ENCODE assay signal across 8 cellular contexts in genomic region chr12:57898308-57898970, GRCh38. TPM values are rescaled to one million over a fixed set of nuclear protein-coding genes. Genes with fewer than 3 reads are reported as not detected.
DNase-seq lines count a peak whose midpoint lies in the region; ATAC-seq and TF ChIP-seq lines count a peak whose summit lies in the region.

No MANE protein-coding gene starts in this region.

- no peak overlapping the region for H3K27ac ChIP-seq in endodermal cell (ENCODE audit: low read depth, low read length)
- peak overlapping the region; percentile 98 for H3K27ac ChIP-seq in thoracic aorta

- no peaks in the 10 kb centered on the region for H3K36me3 ChIP-seq in endodermal cell (ENCODE audit: control insufficient read depth, insufficient read depth, low read length)
- no peaks in the 10 kb centered on the region for H3K36me3 ChIP-seq in thoracic aorta

- H3K9ac ChIP-seq in endodermal cell (ENCODE audit: extremely low read depth, low read length, poor library complexity, severe bottlenecking) = no peak overlapping the region

- POLR2A ChIA-PET in WTC11 (lab: Charles Lee) = no interaction called here

- peaks cover 39% of the 10 kb centered on the region for H3K4me1 Mint-ChIP-seq in endodermal cell
- H3K4me1 Mint-ChIP-seq in WTC11 = peaks cover 40% of the 10 kb centered on the region

- no peak overlapping the region for H3K4me3 Mint-ChIP-seq in endodermal cell
- H3K4me3 Mint-ChIP-seq in WTC11 = no peak overlapping the region

- H3K27me3 ChIP-seq in endodermal cell (ENCODE audit: control insufficient read depth, insufficient read depth, low read length, poor library complexity, severe bottlenecking) (peaks cover 6% of the 10 kb centered on the region), thoracic aorta (replicated peaks; ENCODE audit: insufficient read depth) (no peaks in the 10 kb centered on the region)

- no peaks in the 10 kb centered on the region for H3K9me3 ChIP-seq in endodermal cell (ENCODE audit: control insufficient read depth, low read length)
- H3K9me3 ChIP-seq in thoracic aorta = no peaks in the 10 kb centered on the region

- TF ChIP-seq CTCF in endodermal cell (conservative IDR thresholded peaks at IDR 0.05) (no peak), thoracic aorta (IDR thresholded peaks at IDR 0.05) (no peak), WTC11 (IDR thresholded peaks at IDR 0.05) (no peak)

- no peaks in the 10 kb centered on the region for H3K36me3 Mint-ChIP-seq in endodermal cell (ENCODE audit: low read depth)
- no peaks in the 10 kb centered on the region for H3K36me3 Mint-ChIP-seq in WTC11

- DNase-seq in Daoy (ENCODE audit: low read depth) (peak; percentile 27), NCI-H510A (lab: John Stamatoyannopoulos, UW) (peak; percentile 25), endodermal cell (peak; percentile 37), thoracic aorta (ENCODE audit: low spot score) (no peak), ecto neural progenitor cell (ENCODE audit: low spot score) (no peak), WTC11 (ENCODE audit: low spot score) (no peak), AG20443 (ENCODE audit: low spot score) (no peak)

- peak; percentile 34 for ATAC-seq in GM21447 (IDR thresholded peaks at IDR 0.05; ENCODE audit: unreplicated experiment)
- no peak for ATAC-seq in thoracic aorta (ENCODE audit: insufficient number of reproducible peaks, low FRiP score, low read depth)
- no peak for ATAC-seq in WTC11

- H3K27ac Mint-ChIP-seq in endodermal cell = no peak overlapping the region
- H3K27ac Mint-ChIP-seq in WTC11 = no peak overlapping the region

- peaks cover 14% of the 10 kb centered on the region for H3K4me1 ChIP-seq in endodermal cell (ENCODE audit: control insufficient read depth, insufficient read depth, low read length)
- peaks cover 58 to 80% of the 10 kb centered on the region in 2 donors for H3K4me1 ChIP-seq in thoracic aorta (ENCODE audit: control insufficient read depth in 1 of 2, low read depth in 2 of 2)

- no peaks in the 10 kb centered on the region for H3K9me3 Mint-ChIP-seq in endodermal cell
- H3K9me3 Mint-ChIP-seq in WTC11 = 0 out of 2 replicates have a peak, but pooled peaks cover 4% of the 10 kb centered on the region

- H3K27me3 Mint-ChIP-seq in endodermal cell (ENCODE audit: insufficient read depth) (peaks cover 4% of the 10 kb centered on the region), WTC11 (ENCODE audit: low read depth) (peaks cover 36% of the 10 kb centered on the region)

- H3K4me3 ChIP-seq in endodermal cell (ENCODE audit: low read length) (no peak overlapping the region), thoracic aorta (peak overlapping the region; percentile 33)

- CTCF ChIA-PET in WTC11 (lab: Charles Lee) = interaction anchor here (0.6 to 1.7 kb wide), 5 partner anchors 9 to 83 kb away, joined by 3 to 7 read pairs (median 3); no protein-coding TSS in a partner anchor

- WGBS in endodermal cell (ENCODE audit: insufficient coverage in 1 of 2, insufficient read length in 1 of 2), 2 experiments = 90 to 98% methylated on average over 4 to 5 of the region's 5 CpGs

TF ChIP-seq in WTC11, 78 proteins besides CTCF, POLR2A, EP300 and RAD21:
- TF ChIP-seq NR2C2 (CRISPR knock-in tag; IDR thresholded peaks at IDR 0.05) (no peak), CREM (CRISPR knock-in tag; IDR thresholded peaks at IDR 0.05) (no peak), ZNF416 (CRISPR knock-in tag; IDR thresholded peaks at IDR 0.05) (no peak), NR3C1 (CRISPR knock-in tag; conservative IDR thresholded peaks at IDR 0.05; ENCODE audit: low read depth) (no peak), MXD4 (CRISPR knock-in tag; IDR thresholded peaks at IDR 0.05; ENCODE audit: borderline replicate concordance) (no peak), MYBL2 (CRISPR knock-in tag; IDR thresholded peaks at IDR 0.05) (no peak)
TF ChIP-seq in WTC11: peak in this region for 0.

RNA-seq across cellular contexts. Expression of gene ATP23, which starts 42.9 kb away (rescaled TPM):
- total RNA-seq in Daoy (2014; rRNA removed; shearing (Covaris generic)) = 13.2 and 15.3 TPM in 2 replicates
- total RNA-seq in endodermal cell = 10 to 100 TPM; 10.4 to 11.3 TPM
- polyA plus RNA-seq in endodermal cell (2013, experiment 1 of 2) = 12.5 TPM
- polyA plus RNA-seq in endodermal cell (2013, experiment 2 of 2) = 12.5 TPM
- total RNA-seq in thoracic aorta = 1 to 10 TPM; 4.4 to 7.4 TPM
- total RNA-seq in WTC11 (2021) = 5.6 to 7.0 TPM (median 6.1 TPM) in 3 replicates

RNA-seq across cellular contexts. Expression of gene CTDSP2, which starts 51.9 kb away (rescaled TPM):
- total RNA-seq in Daoy (2014; rRNA removed; shearing (Covaris generic)) = 26.3 and 28.2 TPM in 2 replicates
- total RNA-seq in endodermal cell = 100 to 1,000 TPM; 137 to 148 TPM
- 100 TPM for polyA plus RNA-seq in endodermal cell (2013, experiment 1 of 2)
- polyA plus RNA-seq in endodermal cell (2013, experiment 2 of 2) = 87.4 TPM
- total RNA-seq in thoracic aorta = 100 to 1,000 TPM; 170 to 222 TPM
- 97.0 to 122 TPM (median 101 TPM) in 3 replicates for total RNA-seq in WTC11 (2021)

Comparison
In these comparisons a context has a peak if more than half of its experiments do, and no peak if none do; other contexts are left out.
1. DNase-seq: peak in Daoy (single experiment), NCI-H510A (single experiment) and endodermal cell (single experiment); none in thoracic aorta (single experiment), ecto neural progenitor cell (single experiment), WTC11 (single experiment) and AG20443 (single experiment).